ENCODE assay signal across 8 cellular contexts in the genomic region with DNA sequence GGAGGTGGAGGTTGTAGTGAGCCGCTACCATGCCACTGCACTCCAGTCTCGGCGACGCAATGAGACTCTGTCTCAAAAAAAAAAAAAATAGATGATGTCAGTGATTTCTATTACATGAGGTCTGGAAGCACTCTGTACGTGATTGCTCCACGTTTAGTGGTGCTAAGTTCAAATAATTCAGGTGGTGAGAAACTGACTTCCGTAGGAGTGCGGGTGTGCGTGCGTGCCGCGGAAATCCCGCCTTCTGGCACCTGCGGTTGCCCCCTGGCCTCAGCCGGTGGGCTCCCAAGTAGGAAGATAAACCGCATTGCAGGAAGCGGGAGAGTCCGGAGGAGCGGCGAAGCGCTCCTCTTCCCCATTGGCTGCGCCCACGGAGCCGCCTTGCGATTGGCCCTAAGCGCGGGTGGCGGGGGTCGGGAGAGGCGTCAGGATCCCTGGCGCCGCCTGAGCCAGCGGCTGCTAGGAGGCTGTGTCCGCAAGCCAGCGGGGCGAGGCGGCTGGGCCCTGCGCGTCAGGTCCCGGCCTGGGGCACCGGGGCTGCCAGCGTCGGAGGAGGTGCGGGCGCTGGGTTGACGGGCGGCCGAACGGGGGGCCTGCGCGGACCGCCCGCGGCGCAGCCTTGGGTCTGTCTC. TPM values are rescaled to one million over a fixed set of nuclear protein-coding genes. Genes with fewer than 3 reads are reported as not detected.
DNase-seq lines count a peak whose midpoint lies in the region; ATAC-seq and TF ChIP-seq lines count a peak whose summit lies in the region.
"Not testable (repeated sequence)": the region's sequence is repeated elsewhere in the genome, so short reads cannot be mapped to it uniquely, and the experiment has no call there.

No MANE protein-coding gene starts in this region.

- in situ Hi-C loops in astrocyte of the cerebellum (cut with HindIII; ENCODE audit: low sequenced_read_pairs), result not testable (repeated sequence)

- POLR2A ChIA-PET in WTC11 (lab: Charles Lee), result not testable (repeated sequence)

- CTCF ChIA-PET in WTC11 (lab: Charles Lee), result not testable (repeated sequence)

- not testable (repeated sequence) for H3K27ac Mint-ChIP-seq in WTC11; osteocyte (ENCODE audit: unreplicated experiment)
- peak overlapping the region; percentile 71 for H3K27ac Mint-ChIP-seq in stimulated activated naive CD8-positive, alpha-beta T cell treated with anti-CD3 and anti-CD28 coated beads, Interleukin-15, Interleukin-2, amounts not matched to agents 100 ng/mL and 50 ng/mL, for 24 hours

- DNase-seq in DMS79 (lab: John Stamatoyannopoulos, UW) (peak; percentile 27), H7 (peak; percentile 63), NCI-H1092 treated with DMSO at 0.1 percent for 48 hours (lab: John Stamatoyannopoulos, UW) (peak; percentile 54), WTC11 (ENCODE audit: low spot score) (peak; percentile 83), left cardiac atrium (peak; percentile 53)
- not testable (repeated sequence) for DNase-seq in astrocyte of the cerebellum (ENCODE audit: low read depth); osteocyte (ENCODE audit: extremely low spot score, unreplicated experiment)

- H3K36me3 ChIP-seq in H7 (replicated peaks; ENCODE audit: control insufficient read depth, insufficient read depth, low read length), result not testable (repeated sequence)

- not testable (repeated sequence) for H3K9me3 Mint-ChIP-seq in WTC11; osteocyte (ENCODE audit: unreplicated experiment); stimulated activated naive CD8-positive, alpha-beta T cell treated with anti-CD3 and anti-CD28 coated beads, Interleukin-15, Interleukin-2, amounts not matched to agents 100 ng/mL and 50 ng/mL, for 24 hours

- H3K36me3 Mint-ChIP-seq in WTC11; osteocyte (ENCODE audit: unreplicated experiment); stimulated activated naive CD8-positive, alpha-beta T cell treated with anti-CD3 and anti-CD28 coated beads, Interleukin-15, Interleukin-2, amounts not matched to agents 100 ng/mL and 50 ng/mL, for 24 hours (ENCODE audit: low read depth): not testable (repeated sequence)

- H3K4me1 Mint-ChIP-seq in WTC11; osteocyte (ENCODE audit: unreplicated experiment): not testable (repeated sequence)
- H3K4me1 Mint-ChIP-seq in stimulated activated naive CD8-positive, alpha-beta T cell treated with anti-CD3 and anti-CD28 coated beads, Interleukin-15, Interleukin-2, amounts not matched to agents 100 ng/mL and 50 ng/mL, for 24 hours (ENCODE audit: low read depth), result peaks cover 11% of the 10 kb centered on the region

- H3K27me3 ChIP-seq in H7 (ENCODE audit: control insufficient read depth, insufficient read depth, low read length), result not testable (repeated sequence)

- H3K27me3 Mint-ChIP-seq in WTC11 (ENCODE audit: low read depth) (peaks cover 28% of the 10 kb centered on the region), osteocyte (ENCODE audit: unreplicated experiment) (peaks cover 27% of the 10 kb centered on the region)
- H3K27me3 Mint-ChIP-seq in stimulated activated naive CD8-positive, alpha-beta T cell treated with anti-CD3 and anti-CD28 coated beads, Interleukin-15, Interleukin-2, amounts not matched to agents 100 ng/mL and 50 ng/mL, for 24 hours, result peaks cover 16% of the 10 kb centered on the region

- H3K4me3 Mint-ChIP-seq in WTC11 (peak overlapping the region; percentile 67), osteocyte (ENCODE audit: unreplicated experiment) (peak overlapping the region; percentile 67)
- H3K4me3 Mint-ChIP-seq in stimulated activated naive CD8-positive, alpha-beta T cell treated with anti-CD3 and anti-CD28 coated beads, Interleukin-15, Interleukin-2, amounts not matched to agents 100 ng/mL and 50 ng/mL, for 24 hours, result peak overlapping the region; percentile 83

- intact Hi-C loops in left cardiac atrium (cut with DNase I), result not testable (repeated sequence)

- ATAC-seq in WTC11, result peak; percentile 99
- ATAC-seq in left cardiac atrium, result peak; percentile 96 to 99

- H3K4me3 ChIP-seq in H7 (ENCODE audit: insufficient read depth, low read depth, low read length) (peak overlapping the region; percentile 17), astrocyte of the cerebellum (ENCODE audit: low read depth, low read length) (peak overlapping the region; percentile 29)

- TF ChIP-seq CTCF in WTC11 (IDR thresholded peaks at IDR 0.05); astrocyte of the cerebellum (IDR thresholded peaks at IDR 0.05; ENCODE audit: low read depth, low read length, missing control alignments); osteocyte (IDR thresholded peaks at IDR 0.05): not testable (repeated sequence)

TF ChIP-seq in WTC11, 78 proteins besides CTCF, POLR2A, EP300 and RAD21 (continues in another document):
- peak; percentile 85 for TF ChIP-seq MAX (CRISPR knock-in tag; IDR thresholded peaks at IDR 0.05)
- 0 out of 2 replicates have a peak, but pooled peaks have one; percentile 15 for TF ChIP-seq GABPB1 (CRISPR knock-in tag; IDR thresholded peaks at IDR 0.05)
- TF ChIP-seq SMAD3 (CRISPR knock-in tag; IDR thresholded peaks at IDR 0.05; ENCODE audit: borderline replicate concordance), result peak; percentile 15; the same call in 1 of the 2 replicates
- TF ChIP-seq, protein P1, sequence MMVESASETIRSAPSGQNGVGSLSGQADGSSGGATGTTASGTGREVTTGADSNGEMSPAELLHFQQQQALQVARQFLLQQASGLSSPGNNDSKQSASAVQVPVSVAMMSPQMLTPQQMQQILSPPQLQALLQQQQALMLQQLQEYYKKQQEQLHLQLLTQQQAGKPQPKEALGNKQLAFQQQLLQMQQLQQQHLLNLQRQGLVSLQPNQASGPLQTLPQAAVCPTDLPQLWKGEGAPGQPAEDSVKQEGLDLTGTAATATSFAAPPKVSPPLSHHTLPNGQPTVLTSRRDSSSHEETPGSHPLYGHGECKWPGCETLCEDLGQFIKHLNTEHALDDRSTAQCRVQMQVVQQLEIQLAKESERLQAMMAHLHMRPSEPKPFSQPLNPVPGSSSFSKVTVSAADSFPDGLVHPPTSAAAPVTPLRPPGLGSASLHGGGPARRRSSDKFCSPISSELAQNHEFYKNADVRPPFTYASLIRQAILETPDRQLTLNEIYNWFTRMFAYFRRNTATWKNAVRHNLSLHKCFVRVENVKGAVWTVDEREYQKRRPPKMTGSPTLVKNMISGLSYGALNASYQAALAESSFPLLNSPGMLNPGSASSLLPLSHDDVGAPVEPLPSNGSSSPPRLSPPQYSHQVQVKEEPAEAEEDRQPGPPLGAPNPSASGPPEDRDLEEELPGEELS (CRISPR knock-in tag; IDR thresholded peaks at IDR 0.05), result peak; percentile 53; the same call in 1 of the 2 replicates
- TF ChIP-seq, protein P2, sequence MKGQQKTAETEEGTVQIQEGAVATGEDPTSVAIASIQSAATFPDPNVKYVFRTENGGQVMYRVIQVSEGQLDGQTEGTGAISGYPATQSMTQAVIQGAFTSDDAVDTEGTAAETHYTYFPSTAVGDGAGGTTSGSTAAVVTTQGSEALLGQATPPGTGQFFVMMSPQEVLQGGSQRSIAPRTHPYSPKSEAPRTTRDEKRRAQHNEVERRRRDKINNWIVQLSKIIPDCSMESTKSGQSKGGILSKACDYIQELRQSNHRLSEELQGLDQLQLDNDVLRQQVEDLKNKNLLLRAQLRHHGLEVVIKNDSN (CRISPR knock-in tag; IDR thresholded peaks at IDR 0.05), result 0 out of 2 replicates have a peak, but pooled peaks have one; percentile 40
- peak; percentile 61 for TF ChIP-seq ARID4B (CRISPR knock-in tag; IDR thresholded peaks at IDR 0.05; ENCODE audit: borderline replicate concordance)
- peak; percentile 76 for TF ChIP-seq NFYB (CRISPR knock-in tag; conservative IDR thresholded peaks at IDR 0.05; ENCODE audit: low read depth)
- TF ChIP-seq ETV6 (CRISPR knock-in tag; IDR thresholded peaks at IDR 0.05), result 0 out of 2 replicates have a peak, but pooled peaks have one; percentile 47
- 0 out of 2 replicates have a peak, but pooled peaks have one; percentile 59 for TF ChIP-seq FOXP1 (CRISPR knock-in tag; IDR thresholded peaks at IDR 0.05; ENCODE audit: borderline replicate concordance)

RNA-seq across cellular contexts. Expression of gene NIPA1, which starts 28.9 kb away (rescaled TPM):
- 9.5 and 19.2 TPM in 2 replicates for total RNA-seq in H7 (2014; rRNA removed; shearing (Covaris generic))
- 19.0 to 22.4 TPM (median 19.9 TPM) in 3 replicates for total RNA-seq in WTC11 (2021)
- 1 to 10 TPM; 5.3 to 7.4 TPM for total RNA-seq in left cardiac atrium
- total RNA-seq in osteocyte, result 14.7 and 15.5 TPM in 2 replicates
